ENCODE assay signal across 13 cellular contexts in the genomic region with DNA sequence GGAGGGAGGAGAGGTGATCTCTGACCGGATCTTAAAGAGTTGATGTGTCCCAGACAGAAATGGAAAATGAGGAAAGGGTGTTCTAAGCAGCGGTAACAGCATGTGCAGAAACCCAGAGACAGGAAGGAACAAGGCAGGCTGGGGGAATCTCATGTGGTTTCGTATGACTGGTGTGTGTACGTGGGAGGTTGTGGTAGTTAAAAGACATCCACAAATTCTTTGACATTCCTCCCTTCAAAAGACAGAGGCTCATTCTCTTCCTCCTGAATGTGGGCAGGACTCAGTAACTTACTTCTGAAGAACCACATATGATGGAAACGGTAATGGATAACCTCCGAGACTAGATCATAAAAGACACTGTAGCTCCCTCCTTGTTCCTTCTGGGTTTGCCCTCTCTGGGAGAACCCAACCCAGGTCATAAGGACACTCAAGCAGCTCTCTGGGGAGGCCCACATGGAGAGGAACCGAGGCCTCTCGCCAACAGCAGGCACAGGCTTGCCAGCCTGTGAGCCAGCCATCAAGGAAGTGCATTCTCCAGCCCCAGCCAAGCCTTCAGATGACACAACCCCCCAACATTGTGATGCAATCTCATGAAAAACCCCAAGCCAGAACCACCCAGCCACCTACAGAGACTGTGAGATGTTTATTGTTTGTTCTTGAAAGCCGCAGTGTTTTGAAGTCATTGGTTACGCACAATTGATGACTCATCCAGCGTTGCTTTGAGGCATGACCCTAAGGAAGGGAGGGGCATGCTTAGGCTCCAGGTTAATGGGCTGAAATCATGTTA.
DNase-seq lines count a peak whose midpoint lies in the region; ATAC-seq and TF ChIP-seq lines count a peak whose summit lies in the region.
"Had no signal": no experiment of that assay in that cellular context is flagged by ENCODE, and none has a peak within 500 bp of the region (broad histone marks: within the 10 kb centered on the region; RNA-seq: fewer than 3 reads in every experiment).

No MANE protein-coding gene starts in this region.

- no peaks in the 10 kb centered on the region for H3K9me3 ChIP-seq in prostate gland
- H3K9me3 ChIP-seq: Caco-2, heart left ventricle had no signal

- H3K27me3 Mint-ChIP-seq in central memory CD8-positive, alpha-beta T cell: peaks cover 23% of the 10 kb centered on the region

- no peaks in the 10 kb centered on the region for H3K36me3 ChIP-seq in prostate gland
- H3K36me3 ChIP-seq: heart left ventricle had no signal

- no peaks in the 10 kb centered on the region for H3K9me3 Mint-ChIP-seq in central memory CD8-positive, alpha-beta T cell

- no peaks in the 10 kb centered on the region for H3K27me3 ChIP-seq in prostate gland (replicated peaks; ENCODE audit: insufficient read depth)

- ATAC-seq in central memory CD8-positive, alpha-beta T cell (replicated peaks; ENCODE audit: extremely low read depth, poor library complexity, severe bottlenecking): peak; percentile 59
- no peak for ATAC-seq in HG02588 (IDR thresholded peaks at IDR 0.05; ENCODE audit: unreplicated experiment)
- ATAC-seq: heart left ventricle had no signal

- H3K4me3 ChIP-seq in prostate gland (no peak overlapping the region), coronary artery (no peak overlapping the region)
- H3K4me3 ChIP-seq: heart left ventricle had no signal

- peaks cover 3% of the 10 kb centered on the region for H3K36me3 Mint-ChIP-seq in central memory CD8-positive, alpha-beta T cell (ENCODE audit: insufficient read depth)
- H3K36me3 Mint-ChIP-seq: naive thymus-derived CD8-positive, alpha-beta T cell had no signal

- H3K27ac Mint-ChIP-seq in central memory CD8-positive, alpha-beta T cell (ENCODE audit: low read depth): no peak overlapping the region

- H3K27ac ChIP-seq in prostate gland (no peak overlapping the region), coronary artery (no peak overlapping the region)
- H3K27ac ChIP-seq: heart left ventricle had no signal

- H3K4me1 ChIP-seq in prostate gland (replicated peaks): no peaks in the 10 kb centered on the region
- H3K4me1 ChIP-seq: Caco-2, heart left ventricle had no signal

- peak; percentile 30 for DNase-seq in stimulated activated naive CD4-positive, alpha-beta T cell treated with Interleukin-2 at 50 U/mL for 16 hours (lab: John Stamatoyannopoulos, UW)
- no peak for DNase-seq in stimulated activated naive CD4-positive, alpha-beta T cell (lab: John Stamatoyannopoulos, UW)
- DNase-seq in RPMI7951 (ENCODE audit: low read depth) (peak; percentile 40), hippocampal formation (lab: John Stamatoyannopoulos, UW) (no peak), prostate gland (ENCODE audit: low spot score) (no peak), coronary artery (ENCODE audit: low spot score) (no peak)
- no peak for DNase-seq in central memory CD8-positive, alpha-beta T cell (ENCODE audit: low spot score in 2 of 2)
- DNase-seq: NCI-H1436, SW 1271 had no signal

- TF ChIP-seq POLR2A in prostate gland (IDR thresholded peaks at IDR 0.05): no peak

- intact Hi-C loops in prostate gland (cut with DNase I): no loop called here

- H3K4me3 Mint-ChIP-seq in central memory CD8-positive, alpha-beta T cell: no peak overlapping the region
- H3K4me3 Mint-ChIP-seq: naive thymus-derived CD8-positive, alpha-beta T cell had no signal

- no peak for TF ChIP-seq CTCF in prostate gland (IDR thresholded peaks at IDR 0.05)
- no peak for TF ChIP-seq CTCF in coronary artery (IDR thresholded peaks at IDR 0.05)

- WGBS in prostate gland: 73% methylated on average over 11 of the region's 11 CpGs

- H3K4me1 Mint-ChIP-seq in central memory CD8-positive, alpha-beta T cell: no peaks in the 10 kb centered on the region

Comparison
In these comparisons a context has a peak if more than half of its experiments do, and no peak if none do; other contexts are left out.
1. DNase-seq: peak in stimulated activated naive CD4-positive, alpha-beta T cell treated with Interleukin-2 at 50 U/mL for 16 hours (single experiment) and RPMI7951 (single experiment); none in stimulated activated naive CD4-positive, alpha-beta T cell (0 of 6), central memory CD8-positive, alpha-beta T cell (0 of 2), hippocampal formation (0 of 2), prostate gland (single experiment) and coronary artery (single experiment).